23 cellular contexts compared by ENCODE assay signal in genomic region chr12:85299058-85299457, GRCh38. TPM values are rescaled to one million over a fixed set of nuclear protein-coding genes. Genes with fewer than 3 reads are reported as not detected.
"Had no signal": no experiment of that assay in that cellular context is flagged by ENCODE, and none has a peak within 500 bp of the region (broad histone marks: within the 10 kb centered on the region; RNA-seq: fewer than 3 reads in every experiment).

No MANE protein-coding gene starts in this region.

- DNase-seq: islet precursor cell; left ventricle myocardium inferior; mesendoderm; naive B cell; natural killer cell; nephron progenitor cell; ovary; right lobe of liver; stimulated activated CD4-positive, alpha-beta T cell treated with anti-CD3 and anti-CD28 coated beads, Interleukin-15, amount 100 ng/mL, for 24 hours; stimulated activated CD4-positive, alpha-beta T cell treated with anti-CD3 and anti-CD28 coated beads, Interleukin-2, amount 100 ng/mL, for 24 hours; stimulated activated CD4-positive, alpha-beta T cell treated with anti-CD3 and anti-CD28 coated beads, Interleukin-4, amount 100 ng/mL, for 1 hour; stimulated activated naive B cell treated with anti-CD40 and anti-IgM and Interleukin-4, amounts not matched to agents 10 μg/mL and 1 μg/mL and 100 μg/mL, for 72 hours; stimulated activated naive CD8-positive, alpha-beta T cell treated with anti-CD3 and anti-CD28 coated beads, Interleukin-15, Interleukin-2, amounts not matched to agents 100 U/mL and 50 U/mL, for 24 hours; stomach; testis; thyroid gland; transverse colon; upper lobe of left lung had no signal

RNA-seq across cellular contexts. Expression of gene ALX1, which starts 19.0 kb away (rescaled TPM):
- total RNA-seq: left ventricle myocardium inferior, mononuclear cell, natural killer cell, omental fat pad, pulmonary artery endothelial cell, renal cortical epithelial cell, right atrium auricular region, right lobe of liver, stomach, transverse colon had no signal
- polyA plus RNA-seq: stomach had no signal
